32 cellular contexts compared by ENCODE assay signal in the genomic region with DNA sequence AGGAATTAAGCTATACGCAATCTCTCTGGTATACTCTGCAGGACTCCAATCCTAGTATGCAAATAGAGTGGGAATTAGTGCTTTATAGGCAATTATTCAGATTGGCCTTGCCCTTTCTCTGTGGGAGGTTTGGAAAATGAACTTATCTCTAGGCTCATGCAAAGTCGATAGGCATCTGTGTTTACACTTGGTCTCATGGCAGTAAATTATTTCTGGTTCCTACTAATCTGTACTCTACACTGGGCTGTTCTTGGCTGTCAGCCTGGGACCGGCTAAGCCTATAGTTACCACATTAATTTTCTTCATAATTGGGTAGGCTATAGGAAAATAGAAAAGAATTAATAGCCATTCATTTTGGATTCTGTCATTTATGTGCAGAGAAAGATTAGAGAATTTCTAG.
DNase-seq lines count a peak whose midpoint lies in the region; ATAC-seq and TF ChIP-seq lines count a peak whose summit lies in the region.
"Had no signal": no experiment of that assay in that cellular context is flagged by ENCODE, and none has a peak within 500 bp of the region (broad histone marks: within the 10 kb centered on the region; RNA-seq: fewer than 3 reads in every experiment).

No MANE protein-coding gene starts in this region.

- intact Hi-C loops in A673 (cut with micrococcal nuclease; ENCODE audit: unreplicated experiment) (no loop called here), Right ventricle myocardium superior (cut with DNase I) (no loop called here)

- H3K4me3 ChIP-seq in A673 (ENCODE audit: low read depth, low read length, poor library complexity, severe bottlenecking): no peak overlapping the region
- H3K4me3 ChIP-seq: A549, esophagus squamous epithelium, heart right ventricle, K562, prostate gland, stomach, tibial artery, vagina had no signal

- no peaks in the 10 kb centered on the region for H3K9me3 ChIP-seq in A673 (ENCODE audit: low read depth, low read length, poor library complexity, severe bottlenecking)
- H3K9me3 ChIP-seq: A549, prostate gland, tibial artery, vagina had no signal

- ATAC-seq in Right ventricle myocardium superior (ENCODE audit: poor library complexity): no peak
- ATAC-seq in GM21825 (IDR thresholded peaks at IDR 0.05; ENCODE audit: unreplicated experiment): no peak
- ATAC-seq in HG02840 (IDR thresholded peaks at IDR 0.05; ENCODE audit: low FRiP score, unreplicated experiment): no peak
- ATAC-seq: A549; activated T-helper 17 cell treated with anti-CD3 and anti-CD28 coated beads, Interleukin-2, amount 50 U/mL, for 72 hours; foreskin keratinocyte; heart right ventricle; K562; naive thymus-derived CD4-positive, alpha-beta T cell; Panc1 had no signal

- BruUV-seq in A673 (replicated peaks; lab: Mats Ljungman, UMichigan): no TSS peak

- no peaks in the 10 kb centered on the region for H3K27me3 ChIP-seq in A673 (replicated peaks; ENCODE audit: insufficient read depth, low read depth, low read length, poor library complexity)
- H3K27me3 ChIP-seq: esophagus squamous epithelium, foreskin keratinocyte, heart right ventricle, stomach, tibial artery, vagina had no signal

- CTCF ChIA-PET in A673 (lab: Charles Lee): interaction anchor here (0.5 kb wide), 1 partner anchor 768 kb away, joined by 4 read pairs; the partner anchor contains the start of gene RNPC3

- peak; percentile 76 for DNase-seq in A673 (ENCODE audit: low spot score)
- peak; percentile 94 for DNase-seq in NCI-H1105 treated with DMSO at 0.1 percent for 48 hours (lab: John Stamatoyannopoulos, UW)
- DNase-seq in NCI-H526 (lab: John Stamatoyannopoulos, UW): peak; percentile 66 to 79
- DNase-seq in SHP77 treated with DMSO at 0.1 percent for 48 hours (lab: John Stamatoyannopoulos, UW): peak; percentile 2
- no peak for DNase-seq in Right ventricle myocardium superior
- DNase-seq in RPMI8226: no peak
- DNase-seq: activated CD4-positive, alpha-beta T cell treated with anti-CD3 and anti-CD28 coated beads for 48 hours; AML-193; amniotic stem cell; CD4-positive, alpha-beta T cell; EL; esophagus squamous epithelium; foreskin keratinocyte; heart right ventricle; kidney; naive thymus-derived CD4-positive, alpha-beta T cell; NCI-H1694 treated with DMSO at 0.1 percent for 48 hours; NCI-H2227 treated with DMSO at 0.1 percent for 48 hours; occipital lobe; stimulated activated CD4-positive, alpha-beta T cell treated with anti-CD3 and anti-CD28 coated beads, Interleukin-4, amount 100 ng/mL, for 1 hour; stomach; T1000; tibial artery; WERI-Rb-1 had no signal

- POLR2A ChIA-PET in A673 (lab: Charles Lee; ENCODE audit: low non-redundant PET): no interaction called here

- no peak overlapping the region for H3K27ac ChIP-seq in A673 (ENCODE audit: low read depth, low read length, poor library complexity, severe bottlenecking)
- H3K27ac ChIP-seq: A549, esophagus squamous epithelium, foreskin keratinocyte, heart right ventricle, prostate gland, stomach, tibial artery, vagina, WERI-Rb-1 had no signal

- H3K4me1 ChIP-seq in A673 (ENCODE audit: insufficient read depth, low read length, poor library complexity, severe bottlenecking): peaks cover 13% of the 10 kb centered on the region
- H3K4me1 ChIP-seq: A549, esophagus squamous epithelium, foreskin keratinocyte, heart right ventricle, prostate gland, stomach, tibial artery, vagina had no signal

- no peak for TF ChIP-seq CTCF in A673 (conservative IDR thresholded peaks at IDR 0.05; ENCODE audit: low read depth, low read length)

- no peaks in the 10 kb centered on the region for H3K36me3 ChIP-seq in A673 (ENCODE audit: insufficient read depth, low read length, poor library complexity, severe bottlenecking)
- H3K36me3 ChIP-seq: esophagus squamous epithelium, heart right ventricle, prostate gland, stomach, tibial artery, vagina, WERI-Rb-1 had no signal

Comparison
In these comparisons a context has a peak if more than half of its experiments do, and no peak if none do; other contexts are left out.
1. DNase-seq: peak in A673 (single experiment), NCI-H1105 treated with DMSO at 0.1 percent for 48 hours (single experiment), NCI-H526 (2 of 2) and SHP77 treated with DMSO at 0.1 percent for 48 hours (single experiment); none in Right ventricle myocardium superior (single experiment) and RPMI8226 (single experiment).